Comparison of ENCODE assay signal across 17 cellular contexts in genomic region chr16:58280846-58281301, GRCh38. TPM values are rescaled to one million over a fixed set of nuclear protein-coding genes. Genes with fewer than 3 reads are reported as not detected.
DNase-seq lines count a peak whose midpoint lies in the region; ATAC-seq and TF ChIP-seq lines count a peak whose summit lies in the region.
"Had no signal": no experiment of that assay in that cellular context is flagged by ENCODE, and none has a peak within 500 bp of the region (broad histone marks: within the 10 kb centered on the region; RNA-seq: fewer than 3 reads in every experiment).

No MANE protein-coding gene starts in this region.

- no peaks in the 10 kb centered on the region for H3K23me2 ChIP-seq in H9 (ENCODE audit: insufficient read length, low read depth, low read length, poor library complexity, severe bottlenecking)

- no CpG with 5 or more reads among the region's 3 CpGs for WGBS in H9 (ENCODE audit: extremely low coverage, insufficient read length, low lambda C conversion rate)

- peaks cover 2% of the 10 kb centered on the region for H3K27me3 Mint-ChIP-seq in H9 (ENCODE audit: low read depth)
- H3K27me3 Mint-ChIP-seq: progenitor cell of endocrine pancreas had no signal

- no peak overlapping the region for H3T11ph ChIP-seq in H9 (ENCODE audit: low read length)

- H2BK120ac ChIP-seq in H9 (ENCODE audit: low read depth, low read length, poor library complexity, severe bottlenecking): no peak overlapping the region

- H2BK20ac ChIP-seq in H9 (ENCODE audit: low read depth, low read length, poor library complexity, severe bottlenecking): no peak overlapping the region

- H3K4me1 ChIP-seq in H9 (ENCODE audit: insufficient read depth, low read length) (peaks cover 15% of the 10 kb centered on the region; the same call in 1 of the 2 replicates), SJCRH30 (peaks cover 11% of the 10 kb centered on the region)
- H3K4me1 ChIP-seq: colonic mucosa, uterus had no signal

- H3K4me3 Mint-ChIP-seq in H9: no peak overlapping the region
- H3K4me3 Mint-ChIP-seq: activated CD8-positive, alpha-beta memory T cell treated with anti-CD3 and anti-CD28 coated beads, Interleukin-2, amount 10 ng/mL, durations not matched to agents 7 days and 5 days; activated naive CD4-positive, alpha-beta T cell treated with anti-CD3 and anti-CD28 coated beads, Interleukin-2, amount 10 ng/mL, durations not matched to agents 7 days and 5 days; B cell had no signal

- H3K79me1 ChIP-seq in H9 (ENCODE audit: insufficient read depth, low read depth, low read length, poor library complexity, severe bottlenecking): no peaks in the 10 kb centered on the region

- no peak overlapping the region for H2AK5ac ChIP-seq in H9 (ENCODE audit: insufficient read length, low read length)

- H2AFZ ChIP-seq in H9 (ENCODE audit: low read length): no peak overlapping the region

- peak; percentile 11 for DNase-seq in AG08395 (ENCODE audit: low spot score)
- no peak for DNase-seq in H9
- DNase-seq in SJCRH30: peak; percentile 64 to 68
- peak; percentile 22 for DNase-seq in glomerular visceral epithelial cell (ENCODE audit: extremely low spot score)
- no peak for DNase-seq in NCI-H524 treated with DMSO at 0.1 percent for 48 hours (lab: John Stamatoyannopoulos, UW)
- DNase-seq in AG08396 (ENCODE audit: low spot score): no peak
- no peak for DNase-seq in germinal center (ENCODE audit: low spot score)
- DNase-seq: activated CD8-positive, alpha-beta memory T cell treated with anti-CD3 and anti-CD28 coated beads, Interleukin-2, amount 10 ng/mL, durations not matched to agents 7 days and 5 days; activated naive CD4-positive, alpha-beta T cell treated with anti-CD3 and anti-CD28 coated beads, Interleukin-2, amount 10 ng/mL, durations not matched to agents 7 days and 5 days; colonic mucosa; NCI-H1092; NCI-H510A; uterus had no signal

- ATAC-seq in GM18909 (IDR thresholded peaks at IDR 0.05; ENCODE audit: poor library complexity, unreplicated experiment): no peak
- ATAC-seq: activated CD8-positive, alpha-beta memory T cell treated with anti-CD3 and anti-CD28 coated beads, Interleukin-2, amount 10 ng/mL, durations not matched to agents 7 days and 5 days; Right ventricle myocardium inferior had no signal

- H2BK5ac ChIP-seq in H9 (ENCODE audit: insufficient read length, low read length): no peak overlapping the region

- H3K27ac ChIP-seq in H9 (ENCODE audit: insufficient read length, low read depth, low read length) (no peak overlapping the region), SJCRH30 (peak overlapping the region; percentile 27)
- H3K27ac ChIP-seq: colonic mucosa, uterus had no signal

- H3K79me2 ChIP-seq in H9 (ENCODE audit: insufficient read depth, low read length): no peaks in the 10 kb centered on the region

- no peaks in the 10 kb centered on the region for H3K9me3 Mint-ChIP-seq in H9
- H3K9me3 Mint-ChIP-seq: activated naive CD4-positive, alpha-beta T cell treated with anti-CD3 and anti-CD28 coated beads, Interleukin-2, amount 10 ng/mL, durations not matched to agents 7 days and 5 days had no signal

- no peak overlapping the region for H3K9ac ChIP-seq in H9 (ENCODE audit: extremely low read depth, insufficient read length, low read length)

- H3K4me2 ChIP-seq in H9 (ENCODE audit: insufficient read depth, insufficient read length, low read length): no peak overlapping the region

- H3K18ac ChIP-seq in H9 (ENCODE audit: insufficient read length, low read depth, low read length): no peak overlapping the region

- H4K8ac ChIP-seq in H9 (replicated peaks; ENCODE audit: insufficient read length, low read depth, low read length): no peak overlapping the region

- TF ChIP-seq CTCF in H9 (conservative IDR thresholded peaks at IDR 0.05): no peak

- no peaks in the 10 kb centered on the region for H3K9me3 ChIP-seq in H9 (ENCODE audit: control insufficient read depth, low read depth, low read length)
- H3K9me3 ChIP-seq in SJCRH30 (replicated peaks): no peaks in the 10 kb centered on the region
- H3K9me3 ChIP-seq: colonic mucosa, uterus had no signal

- no peak overlapping the region for H3K27ac Mint-ChIP-seq in H9
- H3K27ac Mint-ChIP-seq: activated CD8-positive, alpha-beta memory T cell treated with anti-CD3 and anti-CD28 coated beads, Interleukin-2, amount 10 ng/mL, durations not matched to agents 7 days and 5 days; activated naive CD4-positive, alpha-beta T cell treated with anti-CD3 and anti-CD28 coated beads, Interleukin-2, amount 10 ng/mL, durations not matched to agents 7 days and 5 days; B cell; progenitor cell of endocrine pancreas had no signal

- no peak overlapping the region for H4K5ac ChIP-seq in H9 (ENCODE audit: insufficient read length, low read depth, low read length)

- H3K4me3 ChIP-seq in SJCRH30: no peak overlapping the region
- H3K4me3 ChIP-seq: colonic mucosa, uterus had no signal

- no peak overlapping the region for H3K56ac ChIP-seq in H9 (ENCODE audit: insufficient read length, low read depth, low read length)

- H3K23ac ChIP-seq in H9 (ENCODE audit: insufficient read length, low read depth, low read length): no peak overlapping the region

- H3K14ac ChIP-seq in H9 (ENCODE audit: insufficient read depth, low read length): no peak overlapping the region

- peak overlapping the region; percentile 43 for H3K4ac ChIP-seq in H9 (ENCODE audit: low read depth, low read length)

- H4K91ac ChIP-seq in H9 (ENCODE audit: insufficient read length, low read depth, low read length): no peak overlapping the region

- H3K27me3 ChIP-seq in H9 (ENCODE audit: insufficient read depth, low read length): no peaks in the 10 kb centered on the region
- H3K27me3 ChIP-seq in SJCRH30: 0 out of 2 replicates have a peak, but pooled peaks cover 3% of the 10 kb centered on the region
- H3K27me3 ChIP-seq: colonic mucosa, uterus had no signal

- H2BK12ac ChIP-seq in H9 (ENCODE audit: insufficient read length, low read depth, low read length): no peak overlapping the region

- no peaks in the 10 kb centered on the region; a peak in 1 of 7 replicates for H3K36me3 Mint-ChIP-seq in H9 (ENCODE audit: insufficient read depth in 1 of 3, low read depth in 3 of 3)
- H3K36me3 Mint-ChIP-seq: activated CD8-positive, alpha-beta memory T cell treated with anti-CD3 and anti-CD28 coated beads, Interleukin-2, amount 10 ng/mL, durations not matched to agents 7 days and 5 days; activated naive CD4-positive, alpha-beta T cell treated with anti-CD3 and anti-CD28 coated beads, Interleukin-2, amount 10 ng/mL, durations not matched to agents 7 days and 5 days had no signal

- H2BK15ac ChIP-seq in H9 (ENCODE audit: low read depth, low read length): no peak overlapping the region

- peaks cover 12 to 15% of the 10 kb centered on the region in 2 experiments for H3K4me1 Mint-ChIP-seq in H9
- H3K4me1 Mint-ChIP-seq: activated CD8-positive, alpha-beta memory T cell treated with anti-CD3 and anti-CD28 coated beads, Interleukin-2, amount 10 ng/mL, durations not matched to agents 7 days and 5 days; activated naive CD4-positive, alpha-beta T cell treated with anti-CD3 and anti-CD28 coated beads, Interleukin-2, amount 10 ng/mL, durations not matched to agents 7 days and 5 days; B cell had no signal

- no peaks in the 10 kb centered on the region for H3K36me3 ChIP-seq in SJCRH30
- H3K36me3 ChIP-seq: colonic mucosa, uterus had no signal

- H4K20me1 ChIP-seq in H9 (ENCODE audit: control insufficient read depth, insufficient read depth, insufficient read length): no peaks in the 10 kb centered on the region

RNA-seq across cellular contexts. Expression of gene PRSS54, which starts 14.0 kb away (rescaled TPM):
- not detected in 2 replicates for total RNA-seq in H9 (2021)
- total RNA-seq in SJCRH30 (2014; rRNA removed; shearing (Covaris generic)): not detected in 2 replicates
- total RNA-seq: activated CD8-positive, alpha-beta memory T cell treated with anti-CD3 and anti-CD28 coated beads, Interleukin-2, amount 10 ng/mL, durations not matched to agents 7 days and 5 days; B cell; colonic mucosa; progenitor cell of endocrine pancreas; Right ventricle myocardium inferior; uterus had no signal

Comparison
In these comparisons a context has a peak if more than half of its experiments do, and no peak if none do; other contexts are left out.
1. DNase-seq: peak in AG08395 (single experiment), SJCRH30 (2 of 2) and glomerular visceral epithelial cell (single experiment); none in H9 (single experiment), NCI-H524 treated with DMSO at 0.1 percent for 48 hours (single experiment), AG08396 (single experiment) and germinal center (single experiment).